In the genomic region with DNA sequence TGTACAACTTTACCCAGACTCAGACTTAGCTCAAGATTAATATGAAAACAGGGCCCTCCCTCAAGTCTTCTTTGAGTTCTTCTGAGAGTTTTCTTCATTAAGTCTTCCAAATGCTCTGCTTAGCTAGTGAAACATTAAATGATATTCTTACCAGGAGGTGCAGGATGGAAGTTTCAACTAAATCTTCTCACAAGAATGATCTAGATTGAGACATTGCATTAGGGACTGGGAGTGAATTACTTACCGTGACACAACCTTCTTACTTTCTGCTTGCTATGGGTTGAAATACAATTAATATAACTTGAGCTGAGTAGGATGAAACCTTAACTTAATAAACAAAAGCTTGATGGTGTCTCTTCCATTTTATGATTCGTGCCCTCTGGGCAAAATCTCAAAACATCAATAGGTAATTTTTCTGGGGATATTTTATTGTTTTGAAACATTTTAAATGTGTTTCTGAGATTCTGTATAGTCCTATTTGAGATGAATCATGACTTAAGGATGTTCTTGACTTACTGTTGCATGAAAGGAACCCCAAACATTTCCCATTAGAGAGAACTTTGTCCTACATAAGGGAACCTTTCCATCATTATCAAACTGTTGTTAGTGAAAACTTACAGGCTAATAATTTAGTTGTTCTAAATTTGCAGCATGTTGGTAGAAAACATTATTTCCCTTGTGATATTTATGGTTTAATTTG, we compare ENCODE assay signal across 6 cellular contexts.
"Had no signal": no experiment of that assay in that cellular context is flagged by ENCODE, and none has a peak within 500 bp of the region (broad histone marks: within the 10 kb centered on the region; RNA-seq: fewer than 3 reads in every experiment).

No MANE protein-coding gene starts in this region.

- H3K4me3 Mint-ChIP-seq: GM23338, H9, IgD-negative memory B cell had no signal

- ATAC-seq: GM23338, HepG2 had no signal

- H3K9me3 Mint-ChIP-seq: GM23338, H9 had no signal

- H3K27ac Mint-ChIP-seq: GM23338, H9, IgD-negative memory B cell had no signal

- H3K27me3 Mint-ChIP-seq: IgD-negative memory B cell had no signal

- H3K4me3 ChIP-seq: GM23338 had no signal

- H3K4me1 Mint-ChIP-seq: IgD-negative memory B cell had no signal

- H3K36me3 Mint-ChIP-seq: IgD-negative memory B cell had no signal

- H3K27ac ChIP-seq: HL-60 had no signal

- DNase-seq: H9, HCEC 1CT had no signal
